1 cellular context compared by ENCODE assay signal in the genomic region with DNA sequence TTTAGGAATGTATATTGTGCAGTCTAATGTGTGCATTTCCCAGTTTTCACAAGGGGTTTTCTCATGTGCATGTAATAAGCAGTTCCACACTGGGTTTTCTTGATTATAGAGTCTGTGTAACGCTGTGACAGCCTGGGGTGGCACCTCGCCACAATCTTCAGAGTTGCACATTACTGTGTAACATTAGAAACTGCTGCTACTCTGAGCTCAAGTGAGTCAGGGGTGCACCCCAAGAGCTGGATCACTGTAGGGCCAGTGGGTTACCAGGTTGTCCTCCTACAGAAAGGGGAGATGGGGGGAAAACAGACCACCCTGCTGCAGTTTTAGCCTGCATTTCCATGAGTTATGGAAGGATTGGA.
TF ChIP-seq lines count a peak whose summit lies in the region.

No MANE protein-coding gene starts in this region.

TF ChIP-seq in GM12878, 131 proteins besides CTCF, POLR2A, EP300 and RAD21 (continued from another document):
- TF ChIP-seq, protein P1, sequence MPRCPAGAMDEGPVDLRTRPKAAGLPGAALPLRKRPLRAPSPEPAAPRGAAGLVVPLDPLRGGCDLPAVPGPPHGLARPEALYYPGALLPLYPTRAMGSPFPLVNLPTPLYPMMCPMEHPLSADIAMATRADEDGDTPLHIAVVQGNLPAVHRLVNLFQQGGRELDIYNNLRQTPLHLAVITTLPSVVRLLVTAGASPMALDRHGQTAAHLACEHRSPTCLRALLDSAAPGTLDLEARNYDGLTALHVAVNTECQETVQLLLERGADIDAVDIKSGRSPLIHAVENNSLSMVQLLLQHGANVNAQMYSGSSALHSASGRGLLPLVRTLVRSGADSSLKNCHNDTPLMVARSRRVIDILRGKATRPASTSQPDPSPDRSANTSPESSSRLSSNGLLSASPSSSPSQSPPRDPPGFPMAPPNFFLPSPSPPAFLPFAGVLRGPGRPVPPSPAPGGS (IDR thresholded peaks at IDR 0.05; ENCODE audit: borderline replicate concordance, insufficient read depth, low read depth, low read length, poor library complexity, severe bottlenecking) = peak; percentile 75
- 0 out of 2 replicates have a peak, but pooled peaks have one; percentile 23 for TF ChIP-seq NFIC (IDR thresholded peaks at IDR 0.05; ENCODE audit: low read depth, low read length)
- TF ChIP-seq ZNF592 (IDR thresholded peaks at IDR 0.05) = no peak
- TF ChIP-seq GATAD2B (conservative IDR thresholded peaks at IDR 0.05; ENCODE audit: low read depth) = no peak
- TF ChIP-seq RAD51 (IDR thresholded peaks at IDR 0.05) = no peak
- no peak for TF ChIP-seq ASH2L (IDR thresholded peaks at IDR 0.05; ENCODE audit: borderline replicate concordance, low read depth)
- no peak for TF ChIP-seq LARP7 (IDR thresholded peaks at IDR 0.05)
- no peak for TF ChIP-seq HCFC1 (IDR thresholded peaks at IDR 0.05; ENCODE audit: low read length)
- no peak for TF ChIP-seq CHD4 (IDR thresholded peaks at IDR 0.05)
- no peak for TF ChIP-seq USF1 (IDR thresholded peaks at IDR 0.05; ENCODE audit: borderline replicate concordance, extremely low read length, insufficient read depth, low read depth, low read length)
- TF ChIP-seq, protein P2, sequence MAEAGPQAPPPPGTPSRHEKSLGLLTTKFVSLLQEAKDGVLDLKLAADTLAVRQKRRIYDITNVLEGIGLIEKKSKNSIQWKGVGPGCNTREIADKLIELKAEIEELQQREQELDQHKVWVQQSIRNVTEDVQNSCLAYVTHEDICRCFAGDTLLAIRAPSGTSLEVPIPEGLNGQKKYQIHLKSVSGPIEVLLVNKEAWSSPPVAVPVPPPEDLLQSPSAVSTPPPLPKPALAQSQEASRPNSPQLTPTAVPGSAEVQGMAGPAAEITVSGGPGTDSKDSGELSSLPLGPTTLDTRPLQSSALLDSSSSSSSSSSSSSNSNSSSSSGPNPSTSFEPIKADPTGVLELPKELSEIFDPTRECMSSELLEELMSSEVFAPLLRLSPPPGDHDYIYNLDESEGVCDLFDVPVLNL (IDR thresholded peaks at IDR 0.05; ENCODE audit: low read depth, low read length) = no peak
TF ChIP-seq in GM12878: peak in this region for 2.
